ENCODE assay signal across 3 cellular contexts in the genomic region with DNA sequence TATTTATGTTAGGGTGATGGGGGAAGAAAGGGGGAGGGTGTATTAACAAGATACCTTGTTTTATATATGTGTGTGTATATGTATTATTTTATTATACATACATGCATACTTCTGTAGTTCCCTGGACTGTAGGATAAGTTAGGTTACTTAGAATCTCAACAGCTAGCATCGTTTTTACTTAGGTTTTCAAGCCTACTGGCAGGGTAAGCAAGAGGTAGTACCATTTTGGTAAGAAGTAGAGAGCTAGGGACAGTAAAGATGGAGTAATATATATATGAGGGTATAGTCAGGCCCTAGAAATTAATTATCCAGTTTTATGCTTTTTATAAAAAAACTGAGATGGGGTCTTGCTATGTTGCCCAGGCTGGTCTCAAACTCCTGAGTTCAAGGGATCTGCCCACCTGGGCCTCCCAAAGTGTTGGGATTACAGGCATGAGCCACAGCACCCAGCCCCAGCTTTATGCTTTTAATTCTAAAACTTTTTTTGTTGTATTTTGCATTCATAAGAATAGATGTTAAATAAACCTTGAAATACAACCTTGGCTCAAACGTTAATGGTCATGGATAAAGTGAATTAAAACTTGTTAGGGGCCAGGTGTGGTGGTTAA.
TF ChIP-seq lines count a peak whose summit lies in the region.

No MANE protein-coding gene starts in this region.

TF ChIP-seq in HepG2, 621 proteins besides CTCF, POLR2A, EP300 and RAD21:
- TF ChIP-seq SAFB2 (CRISPR knock-in tag; IDR thresholded peaks at IDR 0.05; ENCODE audit: borderline replicate concordance, low read depth) = no peak
- peak; percentile 51; the same call in 1 of the 2 replicates for TF ChIP-seq ZNF121 (CRISPR knock-in tag; IDR thresholded peaks at IDR 0.05)
- TF ChIP-seq MED1 (CRISPR knock-in tag; IDR thresholded peaks at IDR 0.05) = no peak
- no peak for TF ChIP-seq NR2F1 (CRISPR knock-in tag; IDR thresholded peaks at IDR 0.05)
TF ChIP-seq in HepG2: peak in this region for 1.

TF ChIP-seq in HEK293, 187 proteins besides CTCF, POLR2A, EP300 and RAD21:
- TF ChIP-seq ZBTB48 (tag by site-specific recombination; IDR thresholded peaks at IDR 0.05) (no peak), ZNF10 (tag by site-specific recombination; IDR thresholded peaks at IDR 0.05) (no peak), ZNF121 (tag by site-specific recombination; IDR thresholded peaks at IDR 0.05) (0 out of 2 replicates have a peak, but pooled peaks have one; percentile 25), ZNF530 (tag by site-specific recombination; IDR thresholded peaks at IDR 0.05; ENCODE audit: low read depth) (no peak), ZNF514 (tag by site-specific recombination; IDR thresholded peaks at IDR 0.05) (no peak), ZNF133 (tag by site-specific recombination; IDR thresholded peaks at IDR 0.05) (no peak), ZNF2 (tag by site-specific recombination; IDR thresholded peaks at IDR 0.05) (no peak), ZNF132 (tag by site-specific recombination; IDR thresholded peaks at IDR 0.05; ENCODE audit: borderline replicate concordance) (no peak)

TF ChIP-seq in K562, 482 proteins besides CTCF, POLR2A, EP300 and RAD21:
- no peak for TF ChIP-seq TEAD4 (IDR thresholded peaks at IDR 0.05; ENCODE audit: low read length)
- no peak for TF ChIP-seq TEAD4 (CRISPR knock-in tag; IDR thresholded peaks at IDR 0.05; ENCODE audit: borderline replicate concordance)
- no peak for TF ChIP-seq BACH1 (tag; IDR thresholded peaks at IDR 0.05)
- TF ChIP-seq, protein P1, sequence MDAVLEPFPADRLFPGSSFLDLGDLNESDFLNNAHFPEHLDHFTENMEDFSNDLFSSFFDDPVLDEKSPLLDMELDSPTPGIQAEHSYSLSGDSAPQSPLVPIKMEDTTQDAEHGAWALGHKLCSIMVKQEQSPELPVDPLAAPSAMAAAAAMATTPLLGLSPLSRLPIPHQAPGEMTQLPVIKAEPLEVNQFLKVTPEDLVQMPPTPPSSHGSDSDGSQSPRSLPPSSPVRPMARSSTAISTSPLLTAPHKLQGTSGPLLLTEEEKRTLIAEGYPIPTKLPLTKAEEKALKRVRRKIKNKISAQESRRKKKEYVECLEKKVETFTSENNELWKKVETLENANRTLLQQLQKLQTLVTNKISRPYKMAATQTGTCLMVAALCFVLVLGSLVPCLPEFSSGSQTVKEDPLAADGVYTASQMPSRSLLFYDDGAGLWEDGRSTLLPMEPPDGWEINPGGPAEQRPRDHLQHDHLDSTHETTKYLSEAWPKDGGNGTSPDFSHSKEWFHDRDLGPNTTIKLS (IDR thresholded peaks at IDR 0.05; ENCODE audit: borderline replicate concordance, low read depth) = no peak
- TF ChIP-seq SLC30A9 (CRISPR knock-in tag; IDR thresholded peaks at IDR 0.05) = no peak
- no peak for TF ChIP-seq ZNF3 (CRISPR knock-in tag; IDR thresholded peaks at IDR 0.05)
- no peak for TF ChIP-seq CHCHD3 (CRISPR knock-in tag; IDR thresholded peaks at IDR 0.05)
- TF ChIP-seq ZNF121 (CRISPR knock-in tag; conservative IDR thresholded peaks at IDR 0.05) = peak; percentile 52; the same call in 1 of the 2 replicates
- no peak for TF ChIP-seq HSF4 (CRISPR knock-in tag; IDR thresholded peaks at IDR 0.05; ENCODE audit: borderline replicate concordance)
TF ChIP-seq in K562: peak in this region for 1.
